Comparison of ENCODE assay signal across 8 cellular contexts in the genomic region with DNA sequence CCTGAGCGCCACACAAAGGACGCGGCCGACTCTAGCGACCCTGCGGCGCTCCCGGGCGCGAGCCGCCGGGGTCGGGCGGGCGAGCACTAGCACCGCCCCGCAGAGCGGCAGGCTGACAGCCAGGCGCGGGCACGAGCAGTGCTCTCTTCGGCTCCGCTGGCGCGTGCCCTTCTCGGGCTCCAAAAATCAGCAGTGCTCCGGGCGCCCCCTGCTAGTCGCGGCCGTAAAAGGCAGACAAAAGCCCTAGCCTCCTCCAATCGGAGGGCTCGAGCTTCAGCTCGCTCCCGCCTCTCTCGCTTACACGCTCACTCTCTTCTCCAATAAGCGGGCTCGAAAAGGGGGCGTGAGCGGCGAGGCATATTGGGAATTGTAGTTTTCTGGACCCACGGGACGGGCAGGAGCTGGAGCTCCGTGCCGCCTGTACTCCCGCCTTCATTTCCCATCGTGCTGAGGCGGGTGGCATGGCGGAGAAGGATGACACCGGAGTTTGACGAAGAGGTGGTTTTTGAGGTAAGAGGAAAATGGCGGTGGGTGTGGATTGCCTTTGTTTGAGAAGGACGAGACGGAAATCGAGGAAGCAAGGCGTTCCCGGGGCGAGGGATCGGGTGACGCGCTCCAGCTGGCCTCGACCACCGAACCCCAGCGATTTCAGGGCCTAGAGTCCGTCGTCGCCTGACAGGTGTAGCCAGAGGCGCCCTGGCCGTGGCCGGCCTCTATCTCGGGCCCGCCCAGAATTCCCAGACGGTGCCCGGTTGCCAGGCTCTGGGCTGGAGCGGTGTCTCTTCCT.
A peak's percentile ranks its signal among the peaks of the same experiment; 100 is the strongest.
DNase-seq lines count a peak whose midpoint lies in the region; ATAC-seq and TF ChIP-seq lines count a peak whose summit lies in the region.

A gene (minus strand): TSS at position 91 of the 787 bp plus-strand sequence. CDS start 227 bp downstream, outside the sequence.
A gene with protein sequence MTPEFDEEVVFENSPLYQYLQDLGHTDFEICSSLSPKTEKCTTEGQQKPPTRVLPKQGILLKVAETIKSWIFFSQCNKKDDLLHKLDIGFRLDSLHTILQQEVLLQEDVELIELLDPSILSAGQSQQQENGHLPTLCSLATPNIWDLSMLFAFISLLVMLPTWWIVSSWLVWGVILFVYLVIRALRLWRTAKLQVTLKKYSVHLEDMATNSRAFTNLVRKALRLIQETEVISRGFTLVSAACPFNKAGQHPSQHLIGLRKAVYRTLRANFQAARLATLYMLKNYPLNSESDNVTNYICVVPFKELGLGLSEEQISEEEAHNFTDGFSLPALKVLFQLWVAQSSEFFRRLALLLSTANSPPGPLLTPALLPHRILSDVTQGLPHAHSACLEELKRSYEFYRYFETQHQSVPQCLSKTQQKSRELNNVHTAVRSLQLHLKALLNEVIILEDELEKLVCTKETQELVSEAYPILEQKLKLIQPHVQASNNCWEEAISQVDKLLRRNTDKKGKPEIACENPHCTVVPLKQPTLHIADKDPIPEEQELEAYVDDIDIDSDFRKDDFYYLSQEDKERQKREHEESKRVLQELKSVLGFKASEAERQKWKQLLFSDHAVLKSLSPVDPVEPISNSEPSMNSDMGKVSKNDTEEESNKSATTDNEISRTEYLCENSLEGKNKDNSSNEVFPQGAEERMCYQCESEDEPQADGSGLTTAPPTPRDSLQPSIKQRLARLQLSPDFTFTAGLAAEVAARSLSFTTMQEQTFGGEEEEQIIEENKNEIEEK (plus strand): TSS at position 431 of the 787 bp plus-strand sequence. CDS start 44 bp downstream, at position 475.

- DNase-seq in NCI-H526 treated with DMSO at 0.1 percent for 48 hours (lab: John Stamatoyannopoulos, UW) (peak; percentile 99), dedifferentiated amniotic fluid mesenchymal stem cell (ENCODE audit: extremely low spot score) (peak; percentile 100), left kidney (ENCODE audit: low read depth, low spot score) (peak; percentile 100)
- DNase-seq in activated CD4-positive, alpha-beta T cell treated with anti-CD3 and anti-CD28 coated beads, Interleukin-2, amount 50 U/mL, for 1 hour, result peak; percentile 97
- peak; percentile 96 to 97 for DNase-seq in stimulated activated CD4-positive, alpha-beta T cell treated with anti-CD3 and anti-CD28 coated beads, Interleukin-2, amount 100 ng/mL, for 24 hours

- ATAC-seq in GM19328 (IDR thresholded peaks at IDR 0.05; ENCODE audit: unreplicated experiment), result peak; percentile 89
- ATAC-seq in HG03520 (IDR thresholded peaks at IDR 0.05; ENCODE audit: unreplicated experiment), result peak; percentile 83

- H3K27ac ChIP-seq in C4-2B, result peak within 1 kb of the TSS; percentile 87

- TF ChIP-seq CTCF in C4-2B (conservative IDR thresholded peaks at IDR 0.05), result peak; percentile 63

Comparison
In these comparisons a context has a peak if more than half of its experiments do, and no peak if none do; other contexts are left out.
1. Peak in every context shown above with its lines: DNase-seq, ATAC-seq and H3K27ac ChIP-seq.